ENCODE assay signal across 1 cellular context in the genomic region with DNA sequence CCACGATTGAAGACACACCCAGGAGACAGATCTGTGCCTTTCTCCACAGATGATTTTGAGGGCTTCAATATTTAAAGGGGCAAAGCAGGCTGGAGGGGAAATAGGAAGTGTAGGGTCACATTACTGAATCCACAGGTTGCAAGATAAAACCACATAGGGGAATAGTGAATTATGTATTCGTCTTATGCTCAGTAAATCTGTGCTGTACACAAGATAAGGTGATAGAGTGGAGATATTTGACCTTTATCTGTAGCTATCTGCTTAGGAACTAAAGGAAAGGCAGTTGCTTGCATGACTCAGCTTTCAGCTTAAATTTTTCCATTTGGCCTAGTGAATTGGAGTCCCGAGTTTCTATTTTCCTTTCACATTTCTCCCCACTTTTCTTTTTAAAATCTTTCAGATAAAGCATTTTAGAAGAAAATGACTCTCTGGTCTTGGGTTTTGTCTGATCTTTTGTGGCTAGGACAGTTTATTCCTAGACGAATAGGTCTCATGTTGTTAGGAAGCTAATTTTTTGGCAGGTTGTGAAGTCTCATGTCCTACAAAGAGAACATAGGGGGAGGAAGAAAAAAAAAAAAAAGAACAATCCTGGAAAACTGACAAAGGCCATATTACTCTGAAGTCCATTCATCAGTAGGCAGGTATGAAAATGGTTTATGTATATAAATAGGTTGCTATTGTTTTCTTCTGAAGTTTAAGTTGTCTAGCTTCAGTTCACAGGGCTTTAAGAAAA.
TF ChIP-seq lines count a peak whose summit lies in the region.

No MANE protein-coding gene starts in this region.

TF ChIP-seq in HCT116, 20 proteins besides CTCF, POLR2A, EP300 and RAD21:
- no peak for TF ChIP-seq ZNF274 (IDR thresholded peaks at IDR 0.05; ENCODE audit: low read depth, low read length)
- peak; percentile 24; the same call in 1 of the 2 replicates for TF ChIP-seq FOSL1 (IDR thresholded peaks at IDR 0.05; ENCODE audit: low read depth)
- TF ChIP-seq EZH2 (IDR thresholded peaks at IDR 0.05), result no peak
- TF ChIP-seq TCF7L2 (IDR thresholded peaks at IDR 0.05; ENCODE audit: borderline replicate concordance, extremely low read depth, insufficient read depth, insufficient read length), result no peak
- no peak for TF ChIP-seq ELF1 (IDR thresholded peaks at IDR 0.05; ENCODE audit: borderline replicate concordance, low read depth)
- no peak for TF ChIP-seq YY1 (IDR thresholded peaks at IDR 0.05; ENCODE audit: extremely low read depth, insufficient replicate concordance, low read depth, low read length)
- TF ChIP-seq ZFX (IDR thresholded peaks at IDR 0.05), result no peak
- TF ChIP-seq ATF3 (IDR thresholded peaks at IDR 0.05), result no peak
- TF ChIP-seq, protein P1, sequence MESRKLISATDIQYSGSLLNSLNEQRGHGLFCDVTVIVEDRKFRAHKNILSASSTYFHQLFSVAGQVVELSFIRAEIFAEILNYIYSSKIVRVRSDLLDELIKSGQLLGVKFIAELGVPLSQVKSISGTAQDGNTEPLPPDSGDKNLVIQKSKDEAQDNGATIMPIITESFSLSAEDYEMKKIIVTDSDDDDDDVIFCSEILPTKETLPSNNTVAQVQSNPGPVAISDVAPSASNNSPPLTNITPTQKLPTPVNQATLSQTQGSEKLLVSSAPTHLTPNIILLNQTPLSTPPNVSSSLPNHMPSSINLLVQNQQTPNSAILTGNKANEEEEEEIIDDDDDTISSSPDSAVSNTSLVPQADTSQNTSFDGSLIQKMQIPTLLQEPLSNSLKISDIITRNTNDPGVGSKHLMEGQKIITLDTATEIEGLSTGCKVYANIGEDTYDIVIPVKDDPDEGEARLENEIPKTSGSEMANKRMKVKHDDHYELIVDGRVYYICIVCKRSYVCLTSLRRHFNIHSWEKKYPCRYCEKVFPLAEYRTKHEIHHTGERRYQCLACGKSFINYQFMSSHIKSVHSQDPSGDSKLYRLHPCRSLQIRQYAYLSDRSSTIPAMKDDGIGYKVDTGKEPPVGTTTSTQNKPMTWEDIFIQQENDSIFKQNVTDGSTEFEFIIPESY (IDR thresholded peaks at IDR 0.05; ENCODE audit: extremely low read depth, insufficient replicate concordance, low read length), result no peak
- no peak for TF ChIP-seq SRF (IDR thresholded peaks at IDR 0.05; ENCODE audit: low read depth)
- no peak for TF ChIP-seq EZH2phosphoT487 (IDR thresholded peaks at IDR 0.05; ENCODE audit: borderline replicate concordance)
- peak; percentile 16; the same call in 1 of the 2 replicates for TF ChIP-seq JUND (IDR thresholded peaks at IDR 0.05)
- TF ChIP-seq SIN3A (IDR thresholded peaks at IDR 0.05; ENCODE audit: low read depth), result no peak
- TF ChIP-seq, protein P2, sequence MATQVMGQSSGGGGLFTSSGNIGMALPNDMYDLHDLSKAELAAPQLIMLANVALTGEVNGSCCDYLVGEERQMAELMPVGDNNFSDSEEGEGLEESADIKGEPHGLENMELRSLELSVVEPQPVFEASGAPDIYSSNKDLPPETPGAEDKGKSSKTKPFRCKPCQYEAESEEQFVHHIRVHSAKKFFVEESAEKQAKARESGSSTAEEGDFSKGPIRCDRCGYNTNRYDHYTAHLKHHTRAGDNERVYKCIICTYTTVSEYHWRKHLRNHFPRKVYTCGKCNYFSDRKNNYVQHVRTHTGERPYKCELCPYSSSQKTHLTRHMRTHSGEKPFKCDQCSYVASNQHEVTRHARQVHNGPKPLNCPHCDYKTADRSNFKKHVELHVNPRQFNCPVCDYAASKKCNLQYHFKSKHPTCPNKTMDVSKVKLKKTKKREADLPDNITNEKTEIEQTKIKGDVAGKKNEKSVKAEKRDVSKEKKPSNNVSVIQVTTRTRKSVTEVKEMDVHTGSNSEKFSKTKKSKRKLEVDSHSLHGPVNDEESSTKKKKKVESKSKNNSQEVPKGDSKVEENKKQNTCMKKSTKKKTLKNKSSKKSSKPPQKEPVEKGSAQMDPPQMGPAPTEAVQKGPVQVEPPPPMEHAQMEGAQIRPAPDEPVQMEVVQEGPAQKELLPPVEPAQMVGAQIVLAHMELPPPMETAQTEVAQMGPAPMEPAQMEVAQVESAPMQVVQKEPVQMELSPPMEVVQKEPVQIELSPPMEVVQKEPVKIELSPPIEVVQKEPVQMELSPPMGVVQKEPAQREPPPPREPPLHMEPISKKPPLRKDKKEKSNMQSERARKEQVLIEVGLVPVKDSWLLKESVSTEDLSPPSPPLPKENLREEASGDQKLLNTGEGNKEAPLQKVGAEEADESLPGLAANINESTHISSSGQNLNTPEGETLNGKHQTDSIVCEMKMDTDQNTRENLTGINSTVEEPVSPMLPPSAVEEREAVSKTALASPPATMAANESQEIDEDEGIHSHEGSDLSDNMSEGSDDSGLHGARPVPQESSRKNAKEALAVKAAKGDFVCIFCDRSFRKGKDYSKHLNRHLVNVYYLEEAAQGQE (IDR thresholded peaks at IDR 0.05; ENCODE audit: low read depth), result no peak
